In the genomic region with DNA sequence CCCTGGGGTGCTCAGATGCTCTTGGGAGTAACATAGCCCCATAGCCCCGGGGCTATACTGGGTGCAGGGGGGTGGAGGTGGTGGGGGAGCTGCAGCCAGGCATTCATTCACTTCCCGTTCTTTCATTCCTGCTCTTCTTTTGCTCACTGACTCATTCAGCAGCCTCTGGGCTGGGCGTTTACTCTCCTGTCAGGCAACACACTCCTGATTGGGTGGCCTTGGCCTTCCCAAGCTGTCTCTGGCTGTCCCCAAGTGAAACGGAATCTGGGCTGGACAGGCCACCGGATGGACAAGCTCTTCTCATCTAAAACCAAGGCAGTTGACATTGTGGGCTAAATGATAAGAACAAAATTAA, we compare ENCODE assay signal across 10 cellular contexts. TPM values are rescaled to one million over a fixed set of nuclear protein-coding genes. Genes with fewer than 3 reads are reported as not detected.
DNase-seq lines count a peak whose midpoint lies in the region; ATAC-seq and TF ChIP-seq lines count a peak whose summit lies in the region.
"Had no signal": no experiment of that assay in that cellular context is flagged by ENCODE, and none has a peak within 500 bp of the region (broad histone marks: within the 10 kb centered on the region; RNA-seq: fewer than 3 reads in every experiment).

No MANE protein-coding gene starts in this region.

- DNase-seq in HPDE6-E6E7 (ENCODE audit: extremely low spot score) (peak; percentile 93), cardiac fibroblast (ENCODE audit: low read depth in 2 of 2) (peak; percentile 70 to 72), left colon (peak; percentile 35 to 55), NOMO-1 treated with dmso at 0.1 percent for 144 hours (lab: John Stamatoyannopoulos, UW; ENCODE audit: unreplicated experiment) (no peak), RKO (ENCODE audit: low spot score) (no peak)
- DNase-seq: natural killer cell, NCI-H2029 had no signal

- H3K27ac ChIP-seq in temporal lobe (ENCODE audit: low read depth, low read length), result peak overlapping the region; percentile 88

- no peak overlapping the region for H3K4me3 ChIP-seq in cardiac fibroblast (replicated peaks in 1 of 2; ENCODE audit: low read depth in 2 of 2, low read length in 2 of 2)

- no peak for TF ChIP-seq CTCF in cardiac fibroblast (IDR thresholded peaks at IDR 0.05; ENCODE audit: low read depth, low read length)

- ATAC-seq in left colon (peak; percentile 82), HG03139 (IDR thresholded peaks at IDR 0.05; ENCODE audit: unreplicated experiment) (no peak), HG03469 (IDR thresholded peaks at IDR 0.05; ENCODE audit: unreplicated experiment) (no peak)
- ATAC-seq: natural killer cell had no signal

- intact Hi-C loops in left colon (cut with DNase I, micrococcal nuclease), result no loop called here

RNA-seq across cellular contexts. Expression of gene CHST3, which starts 34.6 kb away (rescaled TPM):
- total RNA-seq in left colon (1 to 10 TPM; 1.1 to 2.7 TPM), temporal lobe (5.4 TPM)
- total RNA-seq: natural killer cell had no signal

Comparison
In these comparisons a context has a peak if more than half of its experiments do, and no peak if none do; other contexts are left out.
1. DNase-seq: peak in HPDE6-E6E7 (single experiment), cardiac fibroblast (2 of 2) and left colon (2 of 2); none in NOMO-1 treated with dmso at 0.1 percent for 144 hours (single experiment) and RKO (single experiment).